8 cellular contexts compared by ENCODE assay signal in genomic region chr17:4948997-4949320, GRCh38. TPM values are rescaled to one million over a fixed set of nuclear protein-coding genes. Genes with fewer than 3 reads are reported as not detected.
DNase-seq lines count a peak whose midpoint lies in the region; ATAC-seq lines count a peak whose summit lies in the region.

No MANE protein-coding gene starts in this region.

- H3K27ac Mint-ChIP-seq in activated CD4-positive, alpha-beta T cell treated with anti-CD3 and anti-CD28 coated beads, Interleukin-2, amount 10 ng/mL, durations not matched to agents 7 days and 5 days, result peak overlapping the region; percentile 99
- H3K27ac Mint-ChIP-seq in stimulated activated memory B cell treated with anti-CD40 and anti-IgM and Interleukin-4, amounts not matched to agents 10 μg/mL and 1 μg/mL and 100 μg/mL, for 72 hours, result peak overlapping the region; percentile 92

- peak; percentile 50 for ATAC-seq in HG02798 (IDR thresholded peaks at IDR 0.05; ENCODE audit: poor library complexity, unreplicated experiment)
- ATAC-seq in stimulated activated memory B cell treated with anti-CD40 and anti-IgM and Interleukin-4, amounts not matched to agents 10 μg/mL and 1 μg/mL and 100 μg/mL, for 72 hours, result peak; percentile 79

- peak overlapping the region; percentile 92 for H3K4me3 Mint-ChIP-seq in activated CD4-positive, alpha-beta T cell treated with anti-CD3 and anti-CD28 coated beads, Interleukin-2, amount 10 ng/mL, durations not matched to agents 7 days and 5 days
- peak overlapping the region; percentile 95 for H3K4me3 Mint-ChIP-seq in stimulated activated memory B cell treated with anti-CD40 and anti-IgM and Interleukin-4, amounts not matched to agents 10 μg/mL and 1 μg/mL and 100 μg/mL, for 72 hours

- peaks cover 38% of the 10 kb centered on the region for H3K36me3 Mint-ChIP-seq in activated CD4-positive, alpha-beta T cell treated with anti-CD3 and anti-CD28 coated beads, Interleukin-2, amount 10 ng/mL, durations not matched to agents 7 days and 5 days (ENCODE audit: low read depth)
- H3K36me3 Mint-ChIP-seq in stimulated activated memory B cell treated with anti-CD40 and anti-IgM and Interleukin-4, amounts not matched to agents 10 μg/mL and 1 μg/mL and 100 μg/mL, for 72 hours, result peaks cover 37% of the 10 kb centered on the region

- peaks cover 37% of the 10 kb centered on the region for H3K4me1 Mint-ChIP-seq in activated CD4-positive, alpha-beta T cell treated with anti-CD3 and anti-CD28 coated beads, Interleukin-2, amount 10 ng/mL, durations not matched to agents 7 days and 5 days
- H3K4me1 Mint-ChIP-seq in stimulated activated memory B cell treated with anti-CD40 and anti-IgM and Interleukin-4, amounts not matched to agents 10 μg/mL and 1 μg/mL and 100 μg/mL, for 72 hours, result peaks cover 57% of the 10 kb centered on the region

- DNase-seq in NCI-H146 (lab: John Stamatoyannopoulos, UW) (peak; percentile 87), NCI-H146 treated with DMSO at 0.1 percent for 48 hours (lab: John Stamatoyannopoulos, UW; ENCODE audit: unreplicated experiment) (no peak), NCI-H345 treated with DMSO at 0.1 percent for 48 hours (lab: John Stamatoyannopoulos, UW; ENCODE audit: unreplicated experiment) (peak; percentile 50), mesenteric fat pad (ENCODE audit: low spot score) (peak; percentile 94)
- DNase-seq in activated CD4-positive, alpha-beta T cell treated with anti-CD3 and anti-CD28 coated beads, Interleukin-2, amount 10 ng/mL, durations not matched to agents 7 days and 5 days, result peak; percentile 80
- peak; percentile 58 for DNase-seq in effector CD8-positive, alpha-beta T cell (lab: John Stamatoyannopoulos, UW)

- no peaks in the 10 kb centered on the region for H3K27me3 Mint-ChIP-seq in activated CD4-positive, alpha-beta T cell treated with anti-CD3 and anti-CD28 coated beads, Interleukin-2, amount 10 ng/mL, durations not matched to agents 7 days and 5 days
- H3K27me3 Mint-ChIP-seq in stimulated activated memory B cell treated with anti-CD40 and anti-IgM and Interleukin-4, amounts not matched to agents 10 μg/mL and 1 μg/mL and 100 μg/mL, for 72 hours, result no peaks in the 10 kb centered on the region

- H3K9me3 Mint-ChIP-seq in activated CD4-positive, alpha-beta T cell treated with anti-CD3 and anti-CD28 coated beads, Interleukin-2, amount 10 ng/mL, durations not matched to agents 7 days and 5 days, result no peaks in the 10 kb centered on the region
- no peaks in the 10 kb centered on the region for H3K9me3 Mint-ChIP-seq in stimulated activated memory B cell treated with anti-CD40 and anti-IgM and Interleukin-4, amounts not matched to agents 10 μg/mL and 1 μg/mL and 100 μg/mL, for 72 hours

- POLR2A ChIA-PET in activated CD4-positive, alpha-beta T cell treated with anti-CD3 and anti-CD28 coated beads, Interleukin-2, amount 10 ng/mL, durations not matched to agents 7 days and 5 days (lab: Charles Lee), result interaction anchor here (1.4 to 6.2 kb wide), 2 partner anchors 9 to 19 kb away, joined by 10 to 44 read pairs; partner anchors contain the start of genes RNF167, SLC25A11 and SPAG7

- CTCF ChIA-PET in activated CD4-positive, alpha-beta T cell treated with anti-CD3 and anti-CD28 coated beads, Interleukin-2, amount 10 ng/mL, durations not matched to agents 7 days and 5 days (lab: Charles Lee), result no interaction called here

RNA-seq across cellular contexts. Expression of gene PFN1, which starts 0.6 kb away (rescaled TPM):
- 1,000 to 10,000 TPM; 2,428 to 2,438 TPM for total RNA-seq in activated CD4-positive, alpha-beta T cell treated with anti-CD3 and anti-CD28 coated beads, Interleukin-2, amount 10 ng/mL, durations not matched to agents 7 days and 5 days
- 575 TPM for total RNA-seq in mesenteric fat pad

RNA-seq across cellular contexts. Expression of gene ENO3, which starts 2.0 kb away (rescaled TPM):
- 10 to 100 TPM; 44.9 to 54.8 TPM for total RNA-seq in activated CD4-positive, alpha-beta T cell treated with anti-CD3 and anti-CD28 coated beads, Interleukin-2, amount 10 ng/mL, durations not matched to agents 7 days and 5 days
- 4.0 TPM for total RNA-seq in mesenteric fat pad

RNA-seq across cellular contexts. Expression of gene RNF167, which starts 8.9 kb away (rescaled TPM):
- 100 to 1,000 TPM; 254 to 273 TPM for total RNA-seq in activated CD4-positive, alpha-beta T cell treated with anti-CD3 and anti-CD28 coated beads, Interleukin-2, amount 10 ng/mL, durations not matched to agents 7 days and 5 days
- 63.3 TPM for total RNA-seq in mesenteric fat pad

RNA-seq across cellular contexts. Expression of gene SLC25A11, which starts 9.1 kb away (rescaled TPM):
- 10 to 100 TPM; 73.0 to 75.3 TPM for total RNA-seq in activated CD4-positive, alpha-beta T cell treated with anti-CD3 and anti-CD28 coated beads, Interleukin-2, amount 10 ng/mL, durations not matched to agents 7 days and 5 days
- total RNA-seq in mesenteric fat pad, result 50.0 TPM

RNA-seq across cellular contexts. Expression of gene GP1BA, which starts 16.9 kb away (rescaled TPM):
- not detected for total RNA-seq in activated CD4-positive, alpha-beta T cell treated with anti-CD3 and anti-CD28 coated beads, Interleukin-2, amount 10 ng/mL, durations not matched to agents 7 days and 5 days
- not detected for total RNA-seq in mesenteric fat pad
